ENCODE assay signal across 9 cellular contexts in the genomic region with DNA sequence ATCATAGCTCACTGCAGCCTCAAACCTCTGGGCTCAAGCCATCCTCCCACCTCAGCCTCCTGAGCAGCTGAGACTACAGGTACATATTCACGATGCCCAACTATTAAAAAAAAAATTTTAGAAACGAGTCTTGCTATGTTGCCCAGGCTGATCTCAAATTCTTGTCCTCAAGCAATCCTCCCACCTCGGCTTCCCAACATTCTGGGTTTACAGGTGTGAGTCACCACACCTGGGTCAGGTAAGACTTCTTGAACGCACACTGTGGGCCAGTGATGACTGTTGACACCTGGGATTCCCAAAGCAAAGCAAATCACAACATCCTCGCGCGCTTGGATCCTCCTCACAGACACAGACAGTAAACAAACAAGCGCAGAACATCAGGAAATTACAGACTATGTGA. TPM values are rescaled to one million over a fixed set of nuclear protein-coding genes. Genes with fewer than 3 reads are reported as not detected.
DNase-seq lines count a peak whose midpoint lies in the region; ATAC-seq, FAIRE-seq and TF ChIP-seq lines count a peak whose summit lies in the region.
"Not testable (repeated sequence)": the region's sequence is repeated elsewhere in the genome, so short reads cannot be mapped to it uniquely, and the experiment has no call there.
"Had no signal": no experiment of that assay in that cellular context is flagged by ENCODE, and none has a peak within 500 bp of the region (broad histone marks: within the 10 kb centered on the region; RNA-seq: fewer than 3 reads in every experiment).

No MANE protein-coding gene starts in this region.

- DNase-seq in GM23338 (ENCODE audit: low spot score); HTR-8/SVneo (ENCODE audit: insufficient read length, low spot score); WTC11 (ENCODE audit: low spot score); K562 (ENCODE audit: extremely low read depth in 1 of 4, low spot score in 3 of 4); natural killer cell; neural crest cell (ENCODE audit: low read depth, low spot score); type B pancreatic cell (ENCODE audit: extremely low spot score, unreplicated experiment): not testable (repeated sequence)

- not testable (repeated sequence) for H3K27me3 ChIP-seq in GM23338 (ENCODE audit: insufficient read depth); K562 (ENCODE audit: control insufficient read depth in 2 of 2, insufficient read depth in 2 of 2, low read length in 2 of 2)

- CTCF ChIA-PET in WTC11 (lab: Charles Lee) (interaction anchor here (3.9 kb wide), 1 partner anchor 147 kb away, joined by 56 read pairs; no protein-coding TSS in a partner anchor), K562 (lab: Yijun Ruan, JAX; ENCODE audit: low intra/inter-chr PET ratio) (interaction anchor here (1.1 kb wide), 1 partner anchor 146 kb away, joined by 4 read pairs; no protein-coding TSS in a partner anchor)

- FAIRE-seq in HTR-8/SVneo (lab: Jason Lieb, UNC): peak; percentile 4
- FAIRE-seq in K562 (lab: Jason Lieb, UNC): peak; percentile 40

- TF ChIP-seq RAD21 in K562 (CRISPR knock-in tag; conservative IDR thresholded peaks at IDR 0.05 in 1 of 2, IDR thresholded peaks at IDR 0.05 in 1 of 2): not testable (repeated sequence)

- H2AFZ ChIP-seq in GM23338; K562 (ENCODE audit: low read depth, low read length): not testable (repeated sequence)

- TF ChIP-seq EP300 in K562 (IDR thresholded peaks at IDR 0.05; ENCODE audit: low read length): not testable (repeated sequence)

- not testable (repeated sequence) for H3K9me2 ChIP-seq in GM23338 (ENCODE audit: insufficient read depth)

- peaks cover 14% of the 10 kb centered on the region; the same call in 1 of the 2 replicates for H3K4me1 ChIP-seq in GM23338 (ENCODE audit: insufficient read depth)
- H3K4me1 ChIP-seq in K562 (replicated peaks in 1 of 2; ENCODE audit: control insufficient read depth in 2 of 2, insufficient read depth in 2 of 2, low read length in 2 of 2): peaks cover 0 to 28% of the 10 kb centered on the region in 2 experiments; a peak in 2 of 5 replicates

- intact Hi-C loops in K562 (cut with micrococcal nuclease); natural killer cell (cut with micrococcal nuclease): not testable (repeated sequence)

- H3K4me3 ChIP-seq in GM23338, K562: not testable (repeated sequence)

- H3K9me3 ChIP-seq in K562 (replicated peaks; ENCODE audit: control insufficient read depth, insufficient read depth, low read depth, low read length): not testable (repeated sequence)

- H3F3A ChIP-seq in GM23338 (replicated peaks; ENCODE audit: low read depth): not testable (repeated sequence)

- H3K4me2 ChIP-seq in GM23338; K562 (ENCODE audit: insufficient read depth, low read length): not testable (repeated sequence)

- not testable (repeated sequence) for H3K9ac ChIP-seq in K562 (ENCODE audit: insufficient read depth in 1 of 2, low read depth in 2 of 2, low read length in 2 of 2)

- 60% methylated on average over 8 of the region's 8 CpGs for WGBS in K562 (ENCODE audit: insufficient coverage, low coverage, missing lambda C conversion rate)

- TF ChIP-seq CTCF in GM23338 (conservative IDR thresholded peaks at IDR 0.05; ENCODE audit: low read depth in 2 of 2); WTC11 (IDR thresholded peaks at IDR 0.05); K562 (IDR thresholded peaks at IDR 0.05 in 2 of 3, conservative IDR thresholded peaks at IDR 0.05 in 1 of 3; ENCODE audit: insufficient read depth in 2 of 3, low read depth in 1 of 3, low read length in 3 of 3); natural killer cell (IDR thresholded peaks at IDR 0.05); neural crest cell (conservative IDR thresholded peaks at IDR 0.05); type B pancreatic cell (conservative IDR thresholded peaks at IDR 0.05): not testable (repeated sequence)

- H3K27me3 Mint-ChIP-seq in GM23338 (ENCODE audit: insufficient read depth, low read depth, poor library complexity) (peaks cover 17% of the 10 kb centered on the region), neural crest cell (ENCODE audit: low read depth) (peaks cover 23% of the 10 kb centered on the region)
- not testable (repeated sequence) for H3K27me3 Mint-ChIP-seq in WTC11 (ENCODE audit: low read depth); natural killer cell (ENCODE audit: low read depth in 2 of 2); type B pancreatic cell

- H3K4me3 Mint-ChIP-seq in GM23338 (peak overlapping the region; percentile 7; the same call in 1 of the 3 replicates), natural killer cell (peak overlapping the region; percentile 4), neural crest cell (peak overlapping the region; percentile 74), type B pancreatic cell (peak overlapping the region; percentile 34)
- H3K4me3 Mint-ChIP-seq in WTC11: not testable (repeated sequence)

- not testable (repeated sequence) for H4K20me1 ChIP-seq in GM23338 (replicated peaks; ENCODE audit: insufficient read depth); K562 (replicated peaks; ENCODE audit: control insufficient read depth, insufficient read depth, low read length)

- not testable (repeated sequence) for H3K36me3 Mint-ChIP-seq in GM23338 (ENCODE audit: low read depth); WTC11; natural killer cell; neural crest cell (ENCODE audit: low read depth); type B pancreatic cell

- TF ChIP-seq POLR2A in K562 (conservative IDR thresholded peaks at IDR 0.05): not testable (repeated sequence)

- in situ Hi-C loops in K562 (cut with MboI): not testable (repeated sequence)

- H3K9me1 ChIP-seq in K562 (ENCODE audit: control insufficient read depth, insufficient read depth, low read length): not testable (repeated sequence)

- H3K36me3 ChIP-seq in GM23338 (ENCODE audit: insufficient read depth); K562 (ENCODE audit: control insufficient read depth, insufficient read depth, low read length): not testable (repeated sequence)

- not testable (repeated sequence) for H3K27ac ChIP-seq in GM23338 (ENCODE audit: low read depth); K562 (ENCODE audit: extremely low read depth, low read depth, low read length)
- H3K27ac ChIP-seq in cingulate gyrus (ENCODE audit: low read depth, low read length): peak overlapping the region; percentile 19

- not testable (repeated sequence) for H3K27ac Mint-ChIP-seq in GM23338; natural killer cell; neural crest cell (ENCODE audit: unreplicated experiment); type B pancreatic cell
- H3K27ac Mint-ChIP-seq in WTC11: peak overlapping the region; percentile 54

- POLR2A ChIA-PET in WTC11 (lab: Charles Lee); K562 (lab: Yijun Ruan, JAX): not testable (repeated sequence)

- H3K4me1 Mint-ChIP-seq in GM23338 (peaks cover 41% of the 10 kb centered on the region), WTC11 (peaks cover 47% of the 10 kb centered on the region), natural killer cell (peaks cover 28 to 69% of the 10 kb centered on the region in 2 donors), type B pancreatic cell (ENCODE audit: unreplicated experiment) (peaks cover 21% of the 10 kb centered on the region)
- not testable (repeated sequence) for H3K4me1 Mint-ChIP-seq in neural crest cell

- H3K9me3 Mint-ChIP-seq in GM23338, WTC11, natural killer cell, neural crest cell, type B pancreatic cell: not testable (repeated sequence)

- not testable (repeated sequence) for ATAC-seq in GM23338, WTC11, K562, natural killer cell

- BruUV-seq in K562 (replicated peaks; lab: Mats Ljungman, UMichigan): not testable (repeated sequence)

- peaks cover 83% of the 10 kb centered on the region for H3K79me2 ChIP-seq in GM23338 (replicated peaks; ENCODE audit: insufficient read depth)
- H3K79me2 ChIP-seq in K562 (ENCODE audit: control insufficient read depth, insufficient read depth, low read length): peaks cover 23% of the 10 kb centered on the region

RNA-seq across cellular contexts. Expression of a gene that starts 4.5 kb away (rescaled TPM):
- total RNA-seq in GM23338 (2014; rRNA removed; shearing (Covaris generic)): 84.0 and 100 TPM in 2 replicates
- polyA plus RNA-seq in GM23338 (2016; fragmentation: Nextera tagmentation; extraction: Ambion mirVana) (20.6 and 21.8 TPM in 2 replicates), K562 (2011; rRNA removed) (8.6 and 14.7 TPM in 2 replicates), K562 (2014; fragmentation: Illumina TruSeq; extraction: Trizol) (10.8 and 16.6 TPM in 2 replicates), K562 (2014; fragmentation: Nextera tagmentation; extraction: Ambion mirVana) (under 1 TPM; 0.14 to 0.27 TPM), K562 (2014; rRNA removed) (12.6 and 20.3 TPM in 2 replicates)
- total RNA-seq in WTC11 (2021) (128 to 140 TPM (median 140 TPM) in 3 replicates), K562 (2014; rRNA removed) (10.9 TPM in 2 replicates), K562 (2014; rRNA removed; fragmentation: Illumina TruSeq; extraction: Trizol) (2.8 and 3.3 TPM in 2 replicates), K562 (2015; rRNA removed; fragmentation: Illumina TruSeq; extraction: Trizol) (6.7 and 7.6 TPM in 2 replicates), K562 (2021) (33.2 and 37.0 TPM in 2 replicates), natural killer cell (10 to 100 TPM; 47.3 to 54.3 (median 52.7) TPM), neural crest cell (34.6 and 38.5 TPM in 2 replicates), type B pancreatic cell (ENCODE audit: low replicate concordance) (24.9 and 62.4 TPM in 2 replicates)
- 52.8 and 150 TPM in 2 replicates for total RNA-seq in K562 (2011; cell fraction: chromatin; rRNA removed; ENCODE audit: low replicate concordance)
- 73.8 and 77.4 TPM in 2 replicates for total RNA-seq in K562 (2011; cell fraction: nucleolus; rRNA removed)
- 64.1 and 80.0 TPM in 2 replicates for total RNA-seq in K562 (2011; cell fraction: nucleoplasm; rRNA removed)
- polyA plus RNA-seq in K562 (2011; cell fraction: cytosol; rRNA removed): 10.0 and 19.9 TPM in 2 replicates
- 50.7 and 75.0 TPM in 2 replicates for polyA plus RNA-seq in K562 (2011; cell fraction: nucleus; rRNA removed)
- 12.4 and 16.3 TPM in 2 replicates for polyA plus RNA-seq in K562 (2012)
- 9.3 and 13.3 TPM in 2 replicates for polyA minus RNA-seq in K562 (2011; rRNA and poly(A)+ RNA removed)
- 31.3 and 46.7 TPM in 2 replicates for polyA minus RNA-seq in K562 (2011; cell fraction: cytosol; rRNA and poly(A)+ RNA removed)
- 17.5 and 24.1 TPM in 2 replicates for polyA minus RNA-seq in K562 (2011; cell fraction: nucleus; rRNA and poly(A)+ RNA removed)
- polyA plus RNA-seq: CD14-positive monocyte had no signal
